1 cellular context compared by ENCODE assay signal in genomic region chr17:82687375-82687861, GRCh38.
TF ChIP-seq lines count a peak whose summit lies in the region.

No MANE protein-coding gene starts in this region.

TF ChIP-seq in GM12878, 131 proteins besides CTCF, POLR2A, EP300 and RAD21:
- TF ChIP-seq BACH1 (IDR thresholded peaks at IDR 0.05; ENCODE audit: borderline replicate concordance) (peak; percentile 75; the same call in 1 of the 2 replicates), PRDM15 (CRISPR knock-in tag; IDR thresholded peaks at IDR 0.05) (no peak)
